Comparison of ENCODE assay signal across 23 cellular contexts in genomic region chr3:120554727-120555660, GRCh38. TPM values are rescaled to one million over a fixed set of nuclear protein-coding genes. Genes with fewer than 3 reads are reported as not detected.
DNase-seq lines count a peak whose midpoint lies in the region; ATAC-seq, FAIRE-seq and TF ChIP-seq lines count a peak whose summit lies in the region.
"Had no signal": no experiment of that assay in that cellular context is flagged by ENCODE, and none has a peak within 500 bp of the region (broad histone marks: within the 10 kb centered on the region; RNA-seq: fewer than 3 reads in every experiment).

No MANE protein-coding gene starts in this region.

- H2AFZ ChIP-seq in GM23248 (no peak overlapping the region), astrocyte (ENCODE audit: low read depth, low read length) (no peak overlapping the region)

- H3K4me3 Mint-ChIP-seq in astrocyte (ENCODE audit: unreplicated experiment) (no peak overlapping the region), osteocyte (ENCODE audit: unreplicated experiment) (no peak overlapping the region)
- H3K4me3 Mint-ChIP-seq: activated CD8-positive, alpha-beta memory T cell treated with anti-CD3 and anti-CD28 coated beads, Interleukin-2, amount 10 ng/mL, durations not matched to agents 7 days and 5 days; activated T-helper 17 cell treated with anti-CD3 and anti-CD28 coated beads, Interleukin-2, amount 50 U/mL, for 72 hours; central memory CD8-positive, alpha-beta T cell; effector memory CD8-positive, alpha-beta T cell; T-helper 2 cell treated with Interferon-gamma antibody and Interleukin-4, amounts not matched to agents 5 μg/mL and 100 μg/mL, for 36 hours had no signal

- H4K20me1 ChIP-seq in GM23248 (ENCODE audit: insufficient read depth) (no peaks in the 10 kb centered on the region), astrocyte (ENCODE audit: insufficient read depth, low read length) (no peaks in the 10 kb centered on the region)

- H3K27me3 Mint-ChIP-seq in astrocyte (ENCODE audit: low read depth, unreplicated experiment) (no peaks in the 10 kb centered on the region), osteocyte (ENCODE audit: unreplicated experiment) (no peaks in the 10 kb centered on the region)
- H3K27me3 Mint-ChIP-seq: central memory CD8-positive, alpha-beta T cell had no signal

- H3K36me3 Mint-ChIP-seq in astrocyte (ENCODE audit: low read depth, unreplicated experiment) (peaks cover 4% of the 10 kb centered on the region), osteocyte (ENCODE audit: unreplicated experiment) (no peaks in the 10 kb centered on the region)
- H3K36me3 Mint-ChIP-seq: activated CD8-positive, alpha-beta memory T cell treated with anti-CD3 and anti-CD28 coated beads, Interleukin-2, amount 10 ng/mL, durations not matched to agents 7 days and 5 days had no signal

- TF ChIP-seq CTCF in astrocyte (IDR thresholded peaks at IDR 0.05; ENCODE audit: insufficient read depth, low read depth, low read length), result no peak
- TF ChIP-seq CTCF in left ventricle myocardium inferior (IDR thresholded peaks at IDR 0.05; ENCODE audit: borderline replicate concordance), result no peak
- no peak for TF ChIP-seq CTCF in spleen (IDR thresholded peaks at IDR 0.05 in 8 of 11, conservative IDR thresholded peaks at IDR 0.05 in 3 of 11)
- TF ChIP-seq CTCF in osteocyte (IDR thresholded peaks at IDR 0.05), result no peak

- H3K9me2 ChIP-seq in GM23248 (ENCODE audit: insufficient read depth), result no peaks in the 10 kb centered on the region

- FAIRE-seq in astrocyte (lab: Jason Lieb, UNC), result peak; percentile 59
- FAIRE-seq: G401.6, GM12878 had no signal

- peaks cover 8% of the 10 kb centered on the region for H3K4me1 Mint-ChIP-seq in astrocyte (ENCODE audit: low read depth, unreplicated experiment)
- H3K4me1 Mint-ChIP-seq in osteocyte (ENCODE audit: unreplicated experiment), result peaks cover 18% of the 10 kb centered on the region

- H3K9ac ChIP-seq in GM23248, result no peak overlapping the region
- H3K9ac ChIP-seq in astrocyte (ENCODE audit: low read length), result no peak overlapping the region

- ATAC-seq in HG03521 (IDR thresholded peaks at IDR 0.05; ENCODE audit: unreplicated experiment), result no peak
- ATAC-seq: activated CD8-positive, alpha-beta memory T cell treated with anti-CD3 and anti-CD28 coated beads, Interleukin-2, amount 10 ng/mL, durations not matched to agents 7 days and 5 days; activated T-helper 17 cell treated with anti-CD3 and anti-CD28 coated beads, Interleukin-2, amount 50 U/mL, for 72 hours; effector memory CD8-positive, alpha-beta T cell; GM12878; HCT116; PC-3 had no signal

- TF ChIP-seq POLR2A in spleen (IDR thresholded peaks at IDR 0.05), result no peak

- H3K4me3 ChIP-seq in GM23248 (no peak overlapping the region), astrocyte (ENCODE audit: insufficient read depth, low read depth, low read length) (no peak overlapping the region), left ventricle myocardium inferior (no peak overlapping the region), spleen (no peak overlapping the region)
- H3K4me3 ChIP-seq: GM12878 had no signal

- peak; percentile 77 for DNase-seq in GM23248
- no peak for DNase-seq in astrocyte (ENCODE audit: low read depth)
- peak; percentile 44 for DNase-seq in left ventricle myocardium inferior
- DNase-seq in spleen, result no peak
- DNase-seq in H4 (ENCODE audit: low spot score), result no peak
- no peak for DNase-seq in osteocyte (ENCODE audit: extremely low spot score, unreplicated experiment)
- DNase-seq in AG08396 (ENCODE audit: low spot score), result no peak
- DNase-seq: activated CD4-positive, alpha-beta T cell treated with anti-CD3 and anti-CD28 coated beads for 1 hour; activated CD8-positive, alpha-beta memory T cell treated with anti-CD3 and anti-CD28 coated beads, Interleukin-2, amount 10 ng/mL, durations not matched to agents 7 days and 5 days; BE2C; effector memory CD8-positive, alpha-beta T cell; KG1; NCI-H1092 treated with DMSO at 0.1 percent for 48 hours; NCI-H69; PC-3; stimulated activated CD4-positive, alpha-beta T cell treated with anti-CD3 and anti-CD28 coated beads, Interleukin-4, amount 100 ng/mL, for 24 hours had no signal

- no peaks in the 10 kb centered on the region for H3K36me3 ChIP-seq in GM23248 (ENCODE audit: low read depth)
- H3K36me3 ChIP-seq in astrocyte (ENCODE audit: insufficient read depth, low read length), result no peaks in the 10 kb centered on the region
- no peaks in the 10 kb centered on the region for H3K36me3 ChIP-seq in left ventricle myocardium inferior
- no peaks in the 10 kb centered on the region for H3K36me3 ChIP-seq in spleen
- H3K36me3 ChIP-seq: BE2C had no signal

- H3K9me3 ChIP-seq in GM23248 (ENCODE audit: low read depth) (no peaks in the 10 kb centered on the region), astrocyte (ENCODE audit: insufficient read depth, low read depth, low read length) (no peaks in the 10 kb centered on the region), left ventricle myocardium inferior (replicated peaks) (no peaks in the 10 kb centered on the region), spleen (no peaks in the 10 kb centered on the region)
- H3K9me3 ChIP-seq: BE2C had no signal

- H3F3A ChIP-seq in GM23248 (ENCODE audit: insufficient read depth), result peaks cover 11% of the 10 kb centered on the region; the same call in 1 of the 2 replicates

- intact Hi-C loops in left ventricle myocardium inferior (cut with micrococcal nuclease), result loop anchor here (10.0 kb wide), 1 partner anchor 50 kb away; no protein-coding TSS in a partner anchor
- intact Hi-C loops in spleen (cut with DNase I; ENCODE audit: low total_unique reads), result loop anchor here (5.0 to 10.0 kb wide), 3 partner anchors 130 to 660 kb away; no protein-coding TSS in a partner anchor

- 48 to 50% methylated on average over 3 of the region's 3 CpGs for WGBS in GM23248 (ENCODE audit: low coverage in 1 of 2, low lambda C conversion rate in 2 of 2, missing lambda C conversion rate in 2 of 2), 2 experiments
- 77 to 98% (median 91%) methylated on average over 3 of the region's 3 CpGs for WGBS in spleen, 5 donors

- H3K27ac ChIP-seq in GM23248 (no peak overlapping the region), astrocyte (ENCODE audit: low read depth, low read length) (no peak overlapping the region), left ventricle myocardium inferior (replicated peaks) (peak overlapping the region; percentile 94), spleen (peak overlapping the region in 5 of 8 donors; percentile 37 to 87 (median 47))

- H3K27ac Mint-ChIP-seq in astrocyte (ENCODE audit: unreplicated experiment), result no peak overlapping the region
- H3K27ac Mint-ChIP-seq in osteocyte (ENCODE audit: unreplicated experiment), result no peak overlapping the region
- H3K27ac Mint-ChIP-seq: activated CD8-positive, alpha-beta memory T cell treated with anti-CD3 and anti-CD28 coated beads, Interleukin-2, amount 10 ng/mL, durations not matched to agents 7 days and 5 days; activated T-helper 17 cell treated with anti-CD3 and anti-CD28 coated beads, Interleukin-2, amount 50 U/mL, for 72 hours; effector memory CD8-positive, alpha-beta T cell; T-helper 2 cell treated with Interferon-gamma antibody and Interleukin-4, amounts not matched to agents 5 μg/mL and 100 μg/mL, for 36 hours had no signal

- H3K4me2 ChIP-seq in GM23248 (ENCODE audit: unreplicated experiment), result no peak overlapping the region
- no peak overlapping the region for H3K4me2 ChIP-seq in astrocyte (ENCODE audit: low read length)

- H3K27me3 ChIP-seq in GM23248 (replicated peaks; ENCODE audit: insufficient read depth) (no peaks in the 10 kb centered on the region), astrocyte (ENCODE audit: insufficient read depth, low read length) (no peaks in the 10 kb centered on the region), left ventricle myocardium inferior (ENCODE audit: low read depth) (no peaks in the 10 kb centered on the region), spleen (replicated peaks in 1 of 7) (peaks cover 0 to 4% (median 0%) of the 10 kb centered on the region in 7 donors)
- H3K27me3 ChIP-seq: BE2C had no signal

- H3K9me3 Mint-ChIP-seq in astrocyte (ENCODE audit: unreplicated experiment) (peaks cover under 1% of the 10 kb centered on the region), osteocyte (ENCODE audit: unreplicated experiment) (no peaks in the 10 kb centered on the region)
- H3K9me3 Mint-ChIP-seq: activated T-helper 17 cell treated with anti-CD3 and anti-CD28 coated beads, Interleukin-2, amount 50 U/mL, for 72 hours; central memory CD8-positive, alpha-beta T cell; effector memory CD8-positive, alpha-beta T cell; T-helper 2 cell treated with Interferon-gamma antibody and Interleukin-4, amounts not matched to agents 5 μg/mL and 100 μg/mL, for 36 hours had no signal

- H3K79me2 ChIP-seq in GM23248 (ENCODE audit: insufficient read depth), result peaks cover 9% of the 10 kb centered on the region; the same call in 1 of the 2 replicates
- H3K79me2 ChIP-seq in astrocyte (ENCODE audit: insufficient read depth, low read length), result no peaks in the 10 kb centered on the region

- peaks cover 19% of the 10 kb centered on the region for H3K4me1 ChIP-seq in GM23248 (ENCODE audit: insufficient read depth)
- H3K4me1 ChIP-seq in astrocyte (ENCODE audit: insufficient read depth, low read length), result peaks cover 17% of the 10 kb centered on the region
- peaks cover 94% of the 10 kb centered on the region for H3K4me1 ChIP-seq in left ventricle myocardium inferior
- peaks cover 5 to 34% (median 19%) of the 10 kb centered on the region in 6 donors for H3K4me1 ChIP-seq in spleen

- in situ Hi-C loops in GM23248 (cut with MboI), result loop anchor here (10.0 kb wide), 2 partner anchors 100 to 310 kb away; partner anchors contain the start of gene FSTL1

RNA-seq across cellular contexts. Expression of gene NDUFB4, which starts 41.1 kb away (rescaled TPM):
- total RNA-seq in GM23248 (2014; rRNA removed; shearing (Covaris generic)), result 32.9 and 105 TPM in 2 replicates
- 246 and 250 TPM in 2 replicates for polyA plus RNA-seq in GM23248 (2016; fragmentation: Nextera tagmentation; extraction: Ambion mirVana)
- 107 and 109 TPM in 2 replicates for total RNA-seq in astrocyte
- 556 TPM for total RNA-seq in left ventricle myocardium inferior
- total RNA-seq in spleen, result 10 to 100 TPM; 65.9 to 97.8 (median 75.2) TPM
- 100 to 1,000 TPM; 119 to 158 (median 141) TPM for polyA plus RNA-seq in spleen
- 417 and 463 TPM in 2 replicates for total RNA-seq in H4 (2014; rRNA removed; shearing (Covaris generic))
- total RNA-seq in osteocyte, result 109 and 116 TPM in 2 replicates

Comparison
In these comparisons a context has a peak if more than half of its experiments do, and no peak if none do; other contexts are left out.
1. DNase-seq: peak in GM23248 (single experiment) and left ventricle myocardium inferior (single experiment); none in astrocyte (single experiment), spleen (single experiment), H4 (single experiment), osteocyte (single experiment) and AG08396 (single experiment).
2. H3K27ac ChIP-seq: peak in left ventricle myocardium inferior (single experiment) and spleen (5 of 8); none in GM23248 (single experiment) and astrocyte (single experiment).